8 cellular contexts compared by ENCODE assay signal in the genomic region with DNA sequence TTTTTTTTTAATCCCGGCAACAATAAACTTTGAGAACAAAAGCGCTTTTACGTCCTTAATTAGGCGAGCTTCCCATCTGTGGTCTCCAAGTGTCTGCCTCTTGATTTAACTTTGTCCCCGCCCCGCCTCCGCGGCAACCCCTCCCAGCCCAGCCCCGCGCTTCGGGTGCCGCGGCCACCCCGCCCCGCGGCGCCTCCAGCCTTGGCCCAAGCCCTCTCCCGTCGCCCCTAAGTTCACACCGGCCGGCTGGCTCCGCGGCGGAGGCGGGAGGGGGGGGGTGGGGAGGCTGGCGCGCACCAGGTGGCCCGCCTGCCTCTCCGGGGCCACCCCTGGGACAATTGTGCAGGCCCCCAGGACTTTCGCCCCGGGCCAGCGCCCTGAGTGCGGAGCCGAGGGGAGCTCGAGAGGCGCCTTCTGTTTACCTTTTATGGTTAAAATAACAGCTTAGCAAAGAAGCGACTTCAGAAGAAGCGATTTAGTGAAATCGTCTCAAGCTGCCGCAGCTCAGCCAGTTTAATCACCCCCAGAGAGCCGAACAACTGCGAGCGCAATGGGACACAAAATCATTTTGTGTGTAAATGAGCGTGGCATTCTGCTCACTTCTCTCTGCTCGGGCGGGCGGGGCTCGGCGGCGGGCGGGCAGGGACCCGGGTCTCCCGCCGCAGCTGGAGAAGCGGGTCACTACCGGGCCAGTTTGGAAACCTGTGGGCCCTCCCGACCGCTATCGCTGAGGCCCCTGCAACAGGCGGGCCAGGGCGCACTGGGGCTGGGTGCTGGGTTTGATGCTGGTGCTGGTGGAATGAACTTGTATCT. TPM values are rescaled to one million over a fixed set of nuclear protein-coding genes. Genes with fewer than 3 reads are reported as not detected.
DNase-seq lines count a peak whose midpoint lies in the region; ATAC-seq, FAIRE-seq and TF ChIP-seq lines count a peak whose summit lies in the region.

No MANE protein-coding gene starts in this region.

- H3K9me3 ChIP-seq in CD4-positive, alpha-beta T cell (ENCODE audit: control insufficient read depth, low read length) = no peaks in the 10 kb centered on the region
- no peaks in the 10 kb centered on the region for H3K9me3 ChIP-seq in small intestine (ENCODE audit: control insufficient read depth, low read depth)

- H3K27me3 ChIP-seq in CD4-positive, alpha-beta T cell (ENCODE audit: control insufficient read depth, insufficient read depth, low read length) = peaks cover 29% of the 10 kb centered on the region
- peaks cover 3 to 6% of the 10 kb centered on the region in 2 donors for H3K27me3 ChIP-seq in small intestine (ENCODE audit: control insufficient read depth in 2 of 2, insufficient read depth in 2 of 2, low read length in 2 of 2)

- H3K27me3 Mint-ChIP-seq in CD4-positive, alpha-beta T cell = peaks cover 33% of the 10 kb centered on the region
- H3K27me3 Mint-ChIP-seq in brain = peaks cover 5% of the 10 kb centered on the region

- no peaks in the 10 kb centered on the region for H3K9me3 Mint-ChIP-seq in CD4-positive, alpha-beta T cell
- H3K9me3 Mint-ChIP-seq in brain = peaks cover 0 to 3% (median 0%) of the 10 kb centered on the region in 5 experiments

- peak overlapping the region; percentile 51 to 60 for H3K4me3 ChIP-seq in small intestine (ENCODE audit: low read depth in 1 of 2, low read length in 2 of 2)

- H3K4me1 ChIP-seq in small intestine (ENCODE audit: control insufficient read depth in 2 of 2, insufficient read depth in 1 of 2, low read depth in 1 of 2, low read length in 1 of 2) = peaks cover 0 to 3% of the 10 kb centered on the region in 2 donors

- no peaks in the 10 kb centered on the region for H3K4me1 Mint-ChIP-seq in CD4-positive, alpha-beta T cell (ENCODE audit: low read depth)
- H3K4me1 Mint-ChIP-seq in brain = peaks cover 40% of the 10 kb centered on the region

- no peak overlapping the region for H3K27ac ChIP-seq in CD4-positive, alpha-beta T cell (ENCODE audit: low read depth, low read length)
- peak overlapping the region in 1 of 2 donors; percentile 38 for H3K27ac ChIP-seq in small intestine (ENCODE audit: low read depth in 1 of 2, low read length in 1 of 2)

- no peak for DNase-seq in CD4-positive, alpha-beta T cell
- DNase-seq in NCI-H1105 (lab: John Stamatoyannopoulos, UW) (peak; percentile 8), iPS-NIHi11 (ENCODE audit: low spot score) (peak; percentile 83), small intestine (peak; percentile 30), DMS53 (lab: John Stamatoyannopoulos, UW) (no peak), NCI-H446 (lab: John Stamatoyannopoulos, UW) (no peak)

- POLR2A ChIA-PET in CD4-positive, alpha-beta T cell (lab: Charles Lee) = interaction anchor here (1.4 to 1.6 kb wide), 4 partner anchors 13 to 21 kb away, joined by 3 to 8 read pairs (median 4); no protein-coding TSS in a partner anchor

- WGBS in small intestine, 3 donors = 7 to 12% (median 11%) methylated on average over 54 to 61 of the region's 61 CpGs

- no peak for FAIRE-seq in small intestine (lab: Jason Lieb, UNC)

- H3K27ac Mint-ChIP-seq in CD4-positive, alpha-beta T cell = no peak overlapping the region
- peak overlapping the region; percentile 94 to 96 (median 95) for H3K27ac Mint-ChIP-seq in brain

- no peak for ATAC-seq in CD4-positive, alpha-beta T cell (ENCODE audit: poor library complexity)
- no peak for ATAC-seq in GM21576 (IDR thresholded peaks at IDR 0.05; ENCODE audit: unreplicated experiment)

- H3K36me3 ChIP-seq in small intestine (ENCODE audit: control insufficient read depth in 2 of 2, insufficient read depth in 2 of 2, low read length in 2 of 2) = peaks cover 0 to 4% of the 10 kb centered on the region in 2 donors

- CTCF ChIA-PET in CD4-positive, alpha-beta T cell (lab: Charles Lee) = interaction anchor here (5.3 kb wide), 1 partner anchor 20 kb away, joined by 27 read pairs; no protein-coding TSS in a partner anchor

- H3K36me3 Mint-ChIP-seq in CD4-positive, alpha-beta T cell (ENCODE audit: low read depth) = no peaks in the 10 kb centered on the region
- peaks cover 7% of the 10 kb centered on the region for H3K36me3 Mint-ChIP-seq in brain

- TF ChIP-seq CTCF in CD4-positive, alpha-beta T cell (IDR thresholded peaks at IDR 0.05) = no peak
- no peak for TF ChIP-seq CTCF in brain (conservative IDR thresholded peaks at IDR 0.05)

- H3K4me3 Mint-ChIP-seq in CD4-positive, alpha-beta T cell = peak overlapping the region; percentile 80
- H3K4me3 Mint-ChIP-seq in brain = peak overlapping the region; percentile 91 to 96 (median 94)

- intact Hi-C loops in CD4-positive, alpha-beta T cell (cut with DNase I, micrococcal nuclease) = loop anchor here in 1 of 2 experiments (5.0 kb wide), 1 partner anchor 349 kb away; no protein-coding TSS in a partner anchor

RNA-seq across cellular contexts. Expression of gene KCTD15, which starts 1.4 kb away (rescaled TPM):
- 1 to 10 TPM; 3.6 to 3.9 TPM for total RNA-seq in CD4-positive, alpha-beta T cell
- polyA plus RNA-seq in brain (ENCODE audit: insufficient read depth, low read depth, low replicate concordance) (13.7 TPM), small intestine (10 to 100 TPM in 1 of 3 donors, 1 to 10 TPM in 1, under 1 TPM in 1; 0.67 to 15.4 (median 1.4) TPM)

Comparison
In these comparisons a context has a peak if more than half of its experiments do, and no peak if none do; other contexts are left out.
1. DNase-seq: peak in NCI-H1105 (single experiment), iPS-NIHi11 (single experiment) and small intestine (single experiment); none in CD4-positive, alpha-beta T cell (0 of 10), DMS53 (single experiment) and NCI-H446 (0 of 2).